1 cellular context compared by ENCODE assay signal in genomic region chr18:3062798-3063563, GRCh38.
TF ChIP-seq lines count a peak whose summit lies in the region.

No MANE protein-coding gene starts in this region.

TF ChIP-seq in HepG2, 621 proteins besides CTCF, POLR2A, EP300 and RAD21 (continued from another document and continues in another):
- TF ChIP-seq MLXIP (CRISPR knock-in tag; IDR thresholded peaks at IDR 0.05; ENCODE audit: borderline replicate concordance) (peak; percentile 33; the same call in 1 of the 2 replicates), ZNF646 (CRISPR knock-in tag; IDR thresholded peaks at IDR 0.05) (no peak), ZNF138 (CRISPR knock-in tag; IDR thresholded peaks at IDR 0.05; ENCODE audit: low read depth) (no peak), HOXD1 (CRISPR knock-in tag; IDR thresholded peaks at IDR 0.05) (0 out of 2 replicates have a peak, but pooled peaks have one; percentile 44), ZHX2 (IDR thresholded peaks at IDR 0.05; ENCODE audit: low read depth) (no peak), ZHX2 (CRISPR knock-in tag; IDR thresholded peaks at IDR 0.05; ENCODE audit: borderline replicate concordance) (0 out of 2 replicates have a peak, but pooled peaks have one; percentile 25), SPEN (CRISPR knock-in tag; IDR thresholded peaks at IDR 0.05; ENCODE audit: low read depth) (0 out of 2 replicates have a peak, but pooled peaks have one; percentile 27), ZNF512 (CRISPR knock-in tag; IDR thresholded peaks at IDR 0.05) (no peak), MAFF (IDR thresholded peaks at IDR 0.05; ENCODE audit: low read depth, low read length) (no peak), ZNF143 (CRISPR knock-in tag; IDR thresholded peaks at IDR 0.05) (no peak), ONECUT2 (CRISPR knock-in tag; IDR thresholded peaks at IDR 0.05) (0 out of 2 replicates have a peak, but pooled peaks have one; percentile 30), TERF1 (CRISPR knock-in tag; IDR thresholded peaks at IDR 0.05) (no peak), ZNF253 (CRISPR knock-in tag; IDR thresholded peaks at IDR 0.05; ENCODE audit: borderline replicate concordance) (no peak), CSRNP1 (CRISPR knock-in tag; IDR thresholded peaks at IDR 0.05) (no peak), ZNF572 (CRISPR knock-in tag; IDR thresholded peaks at IDR 0.05) (no peak), TRIM22 (IDR thresholded peaks at IDR 0.05) (no peak), IKZF5 (CRISPR knock-in tag; IDR thresholded peaks at IDR 0.05) (0 out of 2 replicates have a peak, but pooled peaks have one; percentile 38), MTA1 (CRISPR knock-in tag; IDR thresholded peaks at IDR 0.05; ENCODE audit: borderline replicate concordance) (no peak), ZNF746 (CRISPR knock-in tag; IDR thresholded peaks at IDR 0.05) (no peak), ZNF615 (CRISPR knock-in tag; IDR thresholded peaks at IDR 0.05; ENCODE audit: borderline replicate concordance) (no peak), SAP130 (CRISPR knock-in tag; IDR thresholded peaks at IDR 0.05; ENCODE audit: low read depth) (peak; percentile 27; the same call in 1 of the 2 replicates), ATF2 (CRISPR knock-in tag; IDR thresholded peaks at IDR 0.05) (0 out of 2 replicates have a peak, but pooled peaks have one; percentile 36), PTBP1 (IDR thresholded peaks at IDR 0.05; ENCODE audit: low read depth, low read length, poor library complexity, severe bottlenecking) (no peak), MIER2 (CRISPR knock-in tag; IDR thresholded peaks at IDR 0.05) (no peak), ZNF678 (CRISPR knock-in tag; IDR thresholded peaks at IDR 0.05) (no peak), FOXA1 (IDR thresholded peaks at IDR 0.05) (no peak), FOXA1 (CRISPR knock-in tag; IDR thresholded peaks at IDR 0.05) (no peak)
